In genomic region chr12:26346748-26347147, GRCh38 we compare ENCODE assay signal across 24 cellular contexts.
DNase-seq lines count a peak whose midpoint lies in the region; ATAC-seq lines count a peak whose summit lies in the region.
"Had no signal": no experiment of that assay in that cellular context is flagged by ENCODE, and none has a peak within 500 bp of the region (broad histone marks: within the 10 kb centered on the region; RNA-seq: fewer than 3 reads in every experiment).

No MANE protein-coding gene starts in this region.

- no peak overlapping the region for H3K27ac ChIP-seq in substantia nigra (ENCODE audit: low read depth, low read length, poor library complexity, severe bottlenecking)
- H3K27ac ChIP-seq: ovary, spleen, uterus had no signal

- no peak for ATAC-seq in GM21381 (IDR thresholded peaks at IDR 0.05; ENCODE audit: unreplicated experiment)
- ATAC-seq: activated T-cell treated with anti-CD3 and anti-CD28 coated beads, Interleukin-2, amount 50 U/mL, for 4 hours; natural killer cell treated with Interleukin-12 subunit alpha and Interleukin-12 subunit beta and Interleukin-15 and Interleukin-18, amount 100 ng/mL, for 72 hours; stimulated activated effector memory CD8-positive, alpha-beta T cell treated with anti-CD3 and anti-CD28 coated beads, Interleukin-12 subunit alpha, Interleukin-12 subunit beta, amount 100 ng/mL, for 72 hours had no signal

- DNase-seq in CD1c-positive myeloid dendritic cell (ENCODE audit: extremely low spot score): peak; percentile 28
- DNase-seq in KBM-7: peak; percentile 25
- DNase-seq in amniotic epithelial cell (ENCODE audit: low read depth): peak; percentile 8
- peak; percentile 16 for DNase-seq in fibroblast of the conjunctiva (ENCODE audit: low read depth)
- no peak for DNase-seq in T-helper 9 cell
- DNase-seq in substantia nigra (lab: John Stamatoyannopoulos, UW): no peak
- DNase-seq in cerebellum (ENCODE audit: low spot score): no peak
- DNase-seq: activated naive CD4-positive, alpha-beta T cell treated with anti-CD3 and anti-CD28 coated beads for 36 hours; activated T-cell treated with anti-CD3 and anti-CD28 coated beads, Interleukin-2, amount 50 U/mL, for 4 hours; aorta; C1 segment of cervical spinal cord; H9; NCI-H1092 treated with DMSO at 0.1 percent for 48 hours; NCI-H2029 treated with DMSO at 0.1 percent for 48 hours; NCI-H2227 treated with DMSO at 0.1 percent for 48 hours; NCI-H774; ovary; spleen; stimulated activated CD4-positive, alpha-beta T cell treated with anti-CD3 and anti-CD28 coated beads, Interleukin-2, amount 100 ng/mL, for 48 hours; SW 1271; uterus had no signal

- in situ Hi-C loops in KBM-7 (cut with MboI; ENCODE audit: low pct_unique_long_range_greater_than_20kb, low sequenced_read_pairs): no loop called here

Comparison
In these comparisons a context has a peak if more than half of its experiments do, and no peak if none do; other contexts are left out.
1. DNase-seq: peak in CD1c-positive myeloid dendritic cell (single experiment), KBM-7 (single experiment), amniotic epithelial cell (single experiment) and fibroblast of the conjunctiva (single experiment); none in T-helper 9 cell (single experiment), substantia nigra (0 of 49) and cerebellum (single experiment).